In genomic region chr12:64690236-64690635, GRCh38 we compare ENCODE assay signal across 7 cellular contexts.
DNase-seq lines count a peak whose midpoint lies in the region; ATAC-seq, FAIRE-seq and TF ChIP-seq lines count a peak whose summit lies in the region.
"Not testable (repeated sequence)": the region's sequence is repeated elsewhere in the genome, so short reads cannot be mapped to it uniquely, and the experiment has no call there.

No MANE protein-coding gene starts in this region.

- H3K79me2 ChIP-seq in H1 (ENCODE audit: control insufficient read depth in 1 of 2, insufficient read depth in 2 of 2, low read length in 2 of 2) = peaks cover 0 to 15% of the 10 kb centered on the region in 2 experiments; a peak in 3 of 4 replicates

- H3K4ac ChIP-seq in H1 (replicated peaks; ENCODE audit: insufficient read length, low read depth, low read length) = not testable (repeated sequence)

- POLR2A ChIA-PET in CD4-positive, alpha-beta T cell (lab: Charles Lee) = interaction anchor here (0.6 to 26.2 kb wide), 3 partner anchors 20 to 479 kb away, joined by 3 to 808 read pairs (median 4); partner anchors contain the start of gene LEMD3
- POLR2A ChIA-PET in CD8-positive, alpha-beta memory T cell (lab: Charles Lee) = interaction anchor here (1.2 kb wide), 1 partner anchor 10 kb away, joined by 3 read pairs; no protein-coding TSS in a partner anchor
- POLR2A ChIA-PET in H1 (lab: Charles Lee; ENCODE audit: partially characterized antibody) = interaction anchor here (4.0 kb wide), 1 partner anchor 81 kb away, joined by 34 read pairs; the partner anchor contains the start of gene RASSF3

- peaks cover 70% of the 10 kb centered on the region for H3K4me1 Mint-ChIP-seq in CD4-positive, alpha-beta T cell (ENCODE audit: low read depth)
- H3K4me1 Mint-ChIP-seq in CD8-positive, alpha-beta memory T cell = peaks cover 63 to 85% (median 85%) of the 10 kb centered on the region in 3 donors
- peaks cover 59% of the 10 kb centered on the region for H3K4me1 Mint-ChIP-seq in activated T-cell treated with anti-CD3 and anti-CD28 coated beads, Interleukin-2, amount 50 U/mL, for 72 hours (ENCODE audit: low read depth)
- H3K4me1 Mint-ChIP-seq in activated naive CD8-positive, alpha-beta T cell (ENCODE audit: low read depth) = peaks cover 78% of the 10 kb centered on the region

- not testable (repeated sequence) for H4K5ac ChIP-seq in H1 (ENCODE audit: insufficient read length, low read depth, low read length)

- not testable (repeated sequence) for H3K79me1 ChIP-seq in H1 (ENCODE audit: low read depth, low read length)

- not testable (repeated sequence) for H3K23ac ChIP-seq in H1 (ENCODE audit: insufficient read length)

- peaks cover 87% of the 10 kb centered on the region for H3K4me1 ChIP-seq in CD8-positive, alpha-beta memory T cell (ENCODE audit: insufficient read depth, low read length)
- H3K4me1 ChIP-seq in H1 (replicated peaks in 1 of 4; ENCODE audit: control insufficient read depth in 3 of 4, insufficient read depth in 4 of 4, low read length in 3 of 4) (peaks cover 5 to 35% (median 16%) of the 10 kb centered on the region in 4 experiments), tibial artery (peaks cover 0 to 71% (median 15%) of the 10 kb centered on the region in 4 donors)

- H3K27me3 ChIP-seq in CD4-positive, alpha-beta T cell (ENCODE audit: control insufficient read depth, insufficient read depth, low read length); CD8-positive, alpha-beta memory T cell (ENCODE audit: insufficient read depth, low read length, poor library complexity, severe bottlenecking); H1 (replicated peaks in 1 of 4; ENCODE audit: control insufficient read depth in 3 of 4, extremely low read depth in 1 of 4, insufficient read depth in 3 of 4, low read length in 3 of 4); tibial artery: not testable (repeated sequence)

- not testable (repeated sequence) for H2BK5ac ChIP-seq in H1 (ENCODE audit: low read depth, low read length)

- H3K36me3 ChIP-seq in CD8-positive, alpha-beta memory T cell (ENCODE audit: insufficient read depth, low read length) = peaks cover 42% of the 10 kb centered on the region
- H3K36me3 ChIP-seq in H1 (ENCODE audit: control insufficient read depth in 2 of 4, insufficient read depth in 4 of 4, low read length in 3 of 4) = peaks cover 0 to 23% (median 7%) of the 10 kb centered on the region in 4 experiments; a peak in 3 of 8 replicates
- H3K36me3 ChIP-seq in tibial artery = peaks cover 22 to 48% (median 23%) of the 10 kb centered on the region in 3 donors

- TF ChIP-seq RAD21 in H1 (IDR thresholded peaks at IDR 0.05 in 1 of 2, conservative IDR thresholded peaks at IDR 0.05 in 1 of 2; ENCODE audit: low read depth in 2 of 2, low read length in 2 of 2) = not testable (repeated sequence)

- H4K8ac ChIP-seq in H1 (ENCODE audit: extremely low read depth, insufficient read depth, low read length) = not testable (repeated sequence)

- not testable (repeated sequence) for H2AFZ ChIP-seq in H1 (ENCODE audit: low read length)

- peak overlapping the region; percentile 61; the same call in 1 of the 2 replicates for H2BK15ac ChIP-seq in H1 (ENCODE audit: low read length)

- not testable (repeated sequence) for H3K4me2 ChIP-seq in H1 (ENCODE audit: insufficient read depth in 1 of 2, low read depth in 2 of 2, low read length in 2 of 2)

- not testable (repeated sequence) for TF ChIP-seq CTCF in CD4-positive, alpha-beta T cell (IDR thresholded peaks at IDR 0.05); VCaP (conservative IDR thresholded peaks at IDR 0.05); H1 (IDR thresholded peaks at IDR 0.05; ENCODE audit: control extremely low read depth in 1 of 3, insufficient read depth in 1 of 3, low read depth in 1 of 3, low read length in 3 of 3); tibial artery (IDR thresholded peaks at IDR 0.05)

- not testable (repeated sequence) for H3K27ac ChIP-seq in CD4-positive, alpha-beta T cell (ENCODE audit: low read depth, low read length); CD8-positive, alpha-beta memory T cell (ENCODE audit: low read depth, low read length); H1 (ENCODE audit: low read depth, low read length)
- H3K27ac ChIP-seq in VCaP (peak overlapping the region; percentile 90; the same call in 1 of the 2 replicates), tibial artery (peak overlapping the region; percentile 58 to 88)

- H3K18ac ChIP-seq in H1 (ENCODE audit: extremely low read depth, low read length) = peak overlapping the region; percentile 71; the same call in 1 of the 2 replicates

- not testable (repeated sequence) for TF ChIP-seq EP300 in H1 (IDR thresholded peaks at IDR 0.05; ENCODE audit: borderline replicate concordance in 1 of 2, low read depth in 2 of 2, low read length in 2 of 2)

- H2BK20ac ChIP-seq in H1 (ENCODE audit: low read length) = not testable (repeated sequence)

- H3K27me3 Mint-ChIP-seq in CD4-positive, alpha-beta T cell; CD8-positive, alpha-beta memory T cell; activated T-cell treated with anti-CD3 and anti-CD28 coated beads, Interleukin-2, amount 50 U/mL, for 72 hours (ENCODE audit: low read depth); activated naive CD8-positive, alpha-beta T cell: not testable (repeated sequence)

- H3K9me3 ChIP-seq in CD4-positive, alpha-beta T cell (ENCODE audit: control insufficient read depth, low read length); CD8-positive, alpha-beta memory T cell (ENCODE audit: low read length); H1 (ENCODE audit: insufficient read depth in 2 of 2, low read depth in 1 of 2, low read length in 1 of 2); tibial artery: not testable (repeated sequence)

- H2BK12ac ChIP-seq in H1 (ENCODE audit: low read depth, low read length) = not testable (repeated sequence)

- 94% methylated on average over 6 of the region's 6 CpGs; no CpG with 5 or more reads in 1 of the 2 experiments for WGBS in H1 (ENCODE audit: extremely low coverage in 1 of 2, insufficient coverage in 1 of 2, insufficient read length in 1 of 2, insufficient replicate concordance in 2 of 2, low coverage in 1 of 2, low lambda C conversion rate in 2 of 2, missing lambda C conversion rate in 1 of 2), 2 experiments

- not testable (repeated sequence) for TF ChIP-seq POLR2A in H1 (IDR thresholded peaks at IDR 0.05; ENCODE audit: control extremely low read depth in 1 of 2, low read depth in 2 of 2, low read length in 2 of 2)

- H2BK120ac ChIP-seq in H1 (replicated peaks; ENCODE audit: low read depth, low read length) = not testable (repeated sequence)

- not testable (repeated sequence) for H4K91ac ChIP-seq in H1 (replicated peaks; ENCODE audit: insufficient read length, low read length)

- H3K36me3 Mint-ChIP-seq in CD4-positive, alpha-beta T cell (ENCODE audit: low read depth) = peaks cover 85% of the 10 kb centered on the region
- H3K36me3 Mint-ChIP-seq in CD8-positive, alpha-beta memory T cell = peaks cover 12 to 79% (median 29%) of the 10 kb centered on the region in 3 donors
- H3K36me3 Mint-ChIP-seq in activated T-cell treated with anti-CD3 and anti-CD28 coated beads, Interleukin-2, amount 50 U/mL, for 72 hours (ENCODE audit: insufficient read depth in 2 of 2) = peaks cover 4 to 28% of the 10 kb centered on the region in 2 donors
- H3K36me3 Mint-ChIP-seq in activated naive CD8-positive, alpha-beta T cell = peaks cover 21% of the 10 kb centered on the region

- not testable (repeated sequence) for DNase-seq in CD4-positive, alpha-beta T cell; CD8-positive, alpha-beta memory T cell; activated T-cell treated with anti-CD3 and anti-CD28 coated beads, Interleukin-2, amount 50 U/mL, for 72 hours; H1 (ENCODE audit: low read depth in 1 of 2, low spot score in 2 of 2)
- DNase-seq in tibial artery = peak in 1 of 2 donors; percentile 60

- H3K4me3 Mint-ChIP-seq in CD4-positive, alpha-beta T cell; CD8-positive, alpha-beta memory T cell; activated T-cell treated with anti-CD3 and anti-CD28 coated beads, Interleukin-2, amount 50 U/mL, for 72 hours: not testable (repeated sequence)
- peak overlapping the region; percentile 35 for H3K4me3 Mint-ChIP-seq in activated naive CD8-positive, alpha-beta T cell

- H3K14ac ChIP-seq in H1 (ENCODE audit: insufficient read length) = not testable (repeated sequence)

- ATAC-seq in CD4-positive, alpha-beta T cell (ENCODE audit: poor library complexity); activated T-cell treated with anti-CD3 and anti-CD28 coated beads, Interleukin-2, amount 50 U/mL, for 72 hours (replicated peaks in 1 of 2): not testable (repeated sequence)

- H3K27ac Mint-ChIP-seq in CD4-positive, alpha-beta T cell = peak overlapping the region; percentile 98
- H3K27ac Mint-ChIP-seq in CD8-positive, alpha-beta memory T cell = peak overlapping the region in 6 of 8 donors; percentile 26 to 77 (median 61)
- H3K27ac Mint-ChIP-seq in activated T-cell treated with anti-CD3 and anti-CD28 coated beads, Interleukin-2, amount 50 U/mL, for 72 hours = peak overlapping the region; percentile 50
- H3K27ac Mint-ChIP-seq in activated naive CD8-positive, alpha-beta T cell = peak overlapping the region; percentile 64

- H2AK5ac ChIP-seq in H1 (ENCODE audit: low read depth, low read length) = not testable (repeated sequence)

- not testable (repeated sequence) for H3K56ac ChIP-seq in H1 (replicated peaks; ENCODE audit: insufficient read length, low read depth, low read length)

- intact Hi-C loops in CD4-positive, alpha-beta T cell (cut with DNase I, micrococcal nuclease) = loop anchor here (5.0 to 10.0 kb wide), 2 partner anchors 38 to 285 kb away; partner anchors contain the start of gene XPOT (in 1 of the 2)
- intact Hi-C loops in tibial artery (cut with DNase I; ENCODE audit: low total_unique reads) = not testable (repeated sequence)

- not testable (repeated sequence) for FAIRE-seq in H1 (lab: Jason Lieb, UNC)

- H3K23me2 ChIP-seq in H1 (ENCODE audit: low read depth, low read length) = not testable (repeated sequence)

- not testable (repeated sequence) for H4K20me1 ChIP-seq in H1 (replicated peaks in 1 of 2; ENCODE audit: control insufficient read depth in 1 of 2, insufficient read depth in 2 of 2, low read length in 2 of 2)

- H3K9me3 Mint-ChIP-seq in CD4-positive, alpha-beta T cell; CD8-positive, alpha-beta memory T cell; activated T-cell treated with anti-CD3 and anti-CD28 coated beads, Interleukin-2, amount 50 U/mL, for 72 hours; activated naive CD8-positive, alpha-beta T cell (ENCODE audit: low read depth): not testable (repeated sequence)

- CTCF ChIA-PET in CD4-positive, alpha-beta T cell (lab: Charles Lee) = interaction anchor here (1.5 to 2.7 kb wide), 4 partner anchors 8 to 141 kb away, joined by 3 to 12 read pairs (median 12); no protein-coding TSS in a partner anchor
- CTCF ChIA-PET in CD8-positive, alpha-beta memory T cell (lab: Charles Lee) = interaction anchor here (0.9 to 2.9 kb wide), 5 partner anchors 8 to 141 kb away, joined by 3 to 23 read pairs (median 4); no protein-coding TSS in a partner anchor
- CTCF ChIA-PET in H1 (lab: Charles Lee; ENCODE audit: partially characterized antibody) = interaction anchor here (1.3 to 5.1 kb wide), 8 partner anchors 7 to 143 kb away, joined by 3 to 39 read pairs (median 5); no protein-coding TSS in a partner anchor

- not testable (repeated sequence) for H3K9ac ChIP-seq in H1 (replicated peaks in 1 of 4; ENCODE audit: extremely low read depth in 1 of 4, low read depth in 3 of 4, low read length in 3 of 4)

- H3K4me3 ChIP-seq in CD8-positive, alpha-beta memory T cell (ENCODE audit: low read length); H1 (ENCODE audit: extremely low read depth in 1 of 4, insufficient read depth in 2 of 4, low read depth in 3 of 4, low read length in 4 of 4); tibial artery: not testable (repeated sequence)
